In the genomic region with DNA sequence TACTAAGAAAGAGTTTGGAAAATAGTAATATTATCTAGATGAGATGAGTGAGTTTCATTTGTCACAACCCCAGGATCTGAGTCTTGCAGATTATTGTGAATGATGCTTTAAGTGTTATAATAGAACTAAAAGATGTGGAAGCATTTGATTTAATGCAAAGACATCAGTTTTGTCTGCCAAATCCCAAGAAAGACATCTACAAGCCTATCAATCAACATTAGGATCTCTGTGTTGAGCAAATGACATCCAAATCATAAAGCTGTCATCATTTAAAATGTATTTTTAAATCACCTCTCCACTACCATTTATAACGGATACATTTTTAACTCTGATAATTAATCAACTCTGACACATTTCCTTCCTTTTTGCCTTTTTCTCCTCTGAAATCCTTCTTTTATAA, we compare ENCODE assay signal across 26 cellular contexts.
"Had no signal": no experiment of that assay in that cellular context is flagged by ENCODE, and none has a peak within 500 bp of the region (broad histone marks: within the 10 kb centered on the region; RNA-seq: fewer than 3 reads in every experiment).

No MANE protein-coding gene starts in this region.

- H3K4me3 ChIP-seq: coronary artery, dorsolateral prefrontal cortex, esophagus squamous epithelium, gastrocnemius medialis, heart right ventricle, left lung, lower lobe of right lung, mucosa of descending colon had no signal

- H3K4me1 Mint-ChIP-seq: mesothelial cell of epicardium had no signal

- H3K4me3 Mint-ChIP-seq: mesothelial cell of epicardium had no signal

- H3K4me1 ChIP-seq: esophagus squamous epithelium, gastrocnemius medialis, heart right ventricle, lower lobe of right lung had no signal

- H3K27me3 ChIP-seq: dorsolateral prefrontal cortex, esophagus squamous epithelium, gastrocnemius medialis, heart right ventricle, left lung had no signal

- ATAC-seq: esophagus mucosa, gastrocnemius medialis, heart right ventricle, left cardiac atrium, left lung, left ventricle myocardium superior, lower lobe of right lung, mucosa of descending colon had no signal

- H3K27ac Mint-ChIP-seq: mesothelial cell of epicardium had no signal

- H3K27ac ChIP-seq: coronary artery, dorsolateral prefrontal cortex, epithelial cell of prostate, esophagus squamous epithelium, gastrocnemius medialis, heart right ventricle, left lung, lower lobe of right lung had no signal

- H3K9me3 Mint-ChIP-seq: mesothelial cell of epicardium had no signal

- DNase-seq: dermis blood vessel endothelial cell; dorsolateral prefrontal cortex; effector CD4-positive, alpha-beta T cell; effector memory CD4-positive, alpha-beta T cell; erythroblast; esophagus squamous epithelium; foreskin fibroblast; foreskin melanocyte; gastrocnemius medialis; glutamatergic neuron; head of caudate nucleus; heart right ventricle; hippocampal formation; left cardiac atrium; left lung; left ventricle myocardium superior; lower lobe of right lung; mesenchymal stem cell; mucosa of descending colon had no signal

- FAIRE-seq: colon, islet of Langerhans, keratinocyte had no signal

- H3K9me3 ChIP-seq: esophagus squamous epithelium, gastrocnemius medialis, heart right ventricle, left lung, lower lobe of right lung, mucosa of descending colon had no signal

- H3K36me3 ChIP-seq: esophagus squamous epithelium, gastrocnemius medialis, heart right ventricle, left lung, lower lobe of right lung had no signal

- H3K36me3 Mint-ChIP-seq: mesothelial cell of epicardium had no signal
